In the genomic region with DNA sequence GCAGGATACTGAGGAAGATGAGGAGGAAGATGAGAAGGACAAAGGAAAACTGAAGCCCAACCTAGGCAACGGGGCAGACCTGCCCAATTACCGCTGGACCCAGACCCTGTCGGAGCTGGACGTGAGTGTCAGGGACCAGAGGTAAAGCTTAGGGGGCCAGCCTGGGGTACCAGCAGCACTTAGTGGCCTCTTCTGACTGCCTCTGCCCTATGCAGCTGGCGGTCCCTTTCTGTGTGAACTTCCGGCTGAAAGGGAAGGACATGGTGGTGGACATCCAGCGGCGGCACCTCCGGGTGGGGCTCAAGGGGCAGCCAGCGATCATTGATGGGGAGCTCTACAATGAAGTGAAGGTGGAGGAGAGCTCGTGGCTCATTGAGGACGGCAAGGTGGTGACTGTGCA, we compare ENCODE assay signal across 36 cellular contexts. TPM values are rescaled to one million over a fixed set of nuclear protein-coding genes. Genes with fewer than 3 reads are reported as not detected.
"Had no signal": no experiment of that assay in that cellular context is flagged by ENCODE, and none has a peak within 500 bp of the region (broad histone marks: within the 10 kb centered on the region; RNA-seq: fewer than 3 reads in every experiment).

No MANE protein-coding gene starts in this region.

- H3K27me3 Mint-ChIP-seq: central memory CD8-positive, alpha-beta T cell; stimulated activated naive B cell treated with anti-CD40 and anti-IgM and Interleukin-4, amounts not matched to agents 10 μg/mL and 1 μg/mL and 100 μg/mL, for 72 hours had no signal

- ATAC-seq: heart right ventricle; left lung; lower lobe of right lung; natural killer cell; stimulated activated naive B cell treated with anti-CD40 and anti-IgM and Interleukin-4, amounts not matched to agents 10 μg/mL and 1 μg/mL and 100 μg/mL, for 72 hours had no signal

- H3K4me3 ChIP-seq: esophagus squamous epithelium, heart right ventricle, left lung, lower lobe of right lung, prostate gland, sigmoid colon, testis had no signal

- DNase-seq: activated CD4-positive, alpha-beta T cell treated with anti-CD3 and anti-CD28 coated beads for 4 hours; activated CD4-positive, alpha-beta T cell treated with anti-CD3 and anti-CD28 coated beads, Interleukin-2, amount 50 U/mL, for 4 hours; activated CD4-positive, CD25-positive, alpha-beta regulatory T cell; activated CD8-positive, alpha-beta memory T cell treated with anti-CD3 and anti-CD28 coated beads for 24 hours; activated naive CD4-positive, alpha-beta T cell; dermis blood vessel endothelial cell; effector CD4-positive, alpha-beta T cell; esophagus squamous epithelium; foreskin melanocyte; heart right ventricle; left lung; lower lobe of right lung; mesenchymal stem cell; natural killer cell; retina; sigmoid colon; small intestine; stimulated activated CD4-positive, alpha-beta T cell treated with anti-CD3 and anti-CD28 coated beads, Interleukin-1b, Interleukin-23, amount 100 ng/mL, for 48 hours; stimulated activated CD4-positive, alpha-beta T cell treated with anti-CD3 and anti-CD28 coated beads, Interleukin-4, amount 100 ng/mL, for 4 hours; stimulated activated CD8-positive, alpha-beta memory T cell treated with anti-CD3 and anti-CD28 coated beads, Interleukin-4, amount 100 ng/mL, for 48 hours; stimulated activated naive B cell treated with anti-CD40 and anti-IgM and Interleukin-4, amounts not matched to agents 10 μg/mL and 1 μg/mL and 100 μg/mL, for 72 hours; T-helper 1 cell; testis; trophoblast cell had no signal

- H3K9me3 Mint-ChIP-seq: central memory CD8-positive, alpha-beta T cell; natural killer cell; stimulated activated naive B cell treated with anti-CD40 and anti-IgM and Interleukin-4, amounts not matched to agents 10 μg/mL and 1 μg/mL and 100 μg/mL, for 72 hours; T-helper 2 cell treated with Interferon-gamma antibody and Interleukin-4, amounts not matched to agents 5 μg/mL and 100 μg/mL, for 36 hours had no signal

- H3K36me3 Mint-ChIP-seq: natural killer cell had no signal

- H3K27ac ChIP-seq: epithelial cell of prostate, esophagus squamous epithelium, left lung, lower lobe of right lung, neutrophil, prostate gland, sigmoid colon, testis had no signal

- H3K4me1 ChIP-seq: esophagus squamous epithelium, lower lobe of right lung, prostate gland, sigmoid colon had no signal

- H3K27me3 ChIP-seq: esophagus squamous epithelium, heart right ventricle, left lung, neutrophil, sigmoid colon, testis had no signal

- H3K9me3 ChIP-seq: esophagus squamous epithelium, heart right ventricle, left lung, lower lobe of right lung, neutrophil, prostate gland, sigmoid colon, testis had no signal

- H3K27ac Mint-ChIP-seq: natural killer cell; stimulated activated naive B cell treated with anti-CD40 and anti-IgM and Interleukin-4, amounts not matched to agents 10 μg/mL and 1 μg/mL and 100 μg/mL, for 72 hours; T-helper 2 cell treated with Interferon-gamma antibody and Interleukin-4, amounts not matched to agents 5 μg/mL and 100 μg/mL, for 36 hours had no signal

- H3K4me3 Mint-ChIP-seq: central memory CD8-positive, alpha-beta T cell; natural killer cell; stimulated activated naive B cell treated with anti-CD40 and anti-IgM and Interleukin-4, amounts not matched to agents 10 μg/mL and 1 μg/mL and 100 μg/mL, for 72 hours; T-helper 2 cell treated with Interferon-gamma antibody and Interleukin-4, amounts not matched to agents 5 μg/mL and 100 μg/mL, for 36 hours had no signal

- FAIRE-seq: bronchial epithelial cell, colon, endometrium, islet of Langerhans, small intestine had no signal

RNA-seq across cellular contexts. Expression of gene KDF1, which starts 17.6 kb away (rescaled TPM):
- total RNA-seq: dermis blood vessel endothelial cell, glomerular endothelial cell, osteocyte, sigmoid colon had no signal

RNA-seq across cellular contexts. Expression of gene NR0B2, which starts 28.9 kb away (rescaled TPM):
- total RNA-seq: bronchial epithelial cell, dermis blood vessel endothelial cell, esophagus squamous epithelium, glomerular endothelial cell, mononuclear cell, natural killer cell, osteocyte, prostate gland, sigmoid colon had no signal
